8 cellular contexts compared by ENCODE assay signal in genomic region chr1:28172690-28173150, GRCh38. TPM values are rescaled to one million over a fixed set of nuclear protein-coding genes. Genes with fewer than 3 reads are reported as not detected.
DNase-seq lines count a peak whose midpoint lies in the region; ATAC-seq and TF ChIP-seq lines count a peak whose summit lies in the region.

No MANE protein-coding gene starts in this region.

- TF ChIP-seq POLR2A in right lobe of liver (IDR thresholded peaks at IDR 0.05), result no peak

- H3K36me3 ChIP-seq in right lobe of liver, result no peaks in the 10 kb centered on the region
- peaks cover 2% of the 10 kb centered on the region for H3K36me3 ChIP-seq in mammary epithelial cell (ENCODE audit: insufficient read depth, low read length)

- peak overlapping the region; percentile 49 for H3K27ac Mint-ChIP-seq in activated CD8-positive, alpha-beta T cell treated with anti-CD3 and anti-CD28 coated beads, Interleukin-2, amount 10 ng/mL, durations not matched to agents 7 days and 5 days

- dilution Hi-C loops in mammary epithelial cell (cut with HindIII; ENCODE audit: low sequenced_read_pairs), result no loop called here

- POLR2A ChIA-PET in activated CD8-positive, alpha-beta T cell treated with anti-CD3 and anti-CD28 coated beads, Interleukin-2, amount 10 ng/mL, durations not matched to agents 7 days and 5 days (lab: Charles Lee), result interaction anchor here (1.0 kb wide), 1 partner anchor 27 kb away, joined by 4 read pairs; no protein-coding TSS in a partner anchor

- peaks cover 32% of the 10 kb centered on the region for H3K27me3 Mint-ChIP-seq in activated CD8-positive, alpha-beta T cell treated with anti-CD3 and anti-CD28 coated beads, Interleukin-2, amount 10 ng/mL, durations not matched to agents 7 days and 5 days (ENCODE audit: low read depth)

- H3K4me1 ChIP-seq in right lobe of liver, result no peaks in the 10 kb centered on the region
- H3K4me1 ChIP-seq in mammary epithelial cell (ENCODE audit: insufficient read depth, low read length), result peaks cover 7% of the 10 kb centered on the region

- CTCF ChIA-PET in activated CD8-positive, alpha-beta T cell treated with anti-CD3 and anti-CD28 coated beads, Interleukin-2, amount 10 ng/mL, durations not matched to agents 7 days and 5 days (lab: Charles Lee), result no interaction called here
- CTCF ChIA-PET in mammary epithelial cell (lab: Charles Lee; ENCODE audit: low non-redundant PET), result interaction anchor here (0.6 kb wide), 1 partner anchor 101 kb away, joined by 5 read pairs; no protein-coding TSS in a partner anchor

- H3K4me3 ChIP-seq in right lobe of liver, result no peak overlapping the region
- no peak overlapping the region for H3K4me3 ChIP-seq in mammary epithelial cell (replicated peaks in 1 of 3; ENCODE audit: insufficient read depth in 1 of 3, low read depth in 2 of 3, low read length in 3 of 3)

- no peak overlapping the region for H3K9ac ChIP-seq in mammary epithelial cell (ENCODE audit: insufficient read depth, low read length)

- TF ChIP-seq CTCF in right lobe of liver (IDR thresholded peaks at IDR 0.05) (no peak), mammary epithelial cell (conservative IDR thresholded peaks at IDR 0.05 in 1 of 2, IDR thresholded peaks at IDR 0.05 in 1 of 2; ENCODE audit: extremely low read depth in 1 of 2, insufficient read depth in 1 of 2, low read depth in 1 of 2, low read length in 2 of 2) (no peak)

- peak; percentile 73 for ATAC-seq in GM21367 (IDR thresholded peaks at IDR 0.05; ENCODE audit: unreplicated experiment)
- peak; percentile 57 for ATAC-seq in HG03520 (IDR thresholded peaks at IDR 0.05; ENCODE audit: unreplicated experiment)
- ATAC-seq in activated CD8-positive, alpha-beta T cell treated with anti-CD3 and anti-CD28 coated beads, Interleukin-2, amount 10 ng/mL, durations not matched to agents 7 days and 5 days, result peak; percentile 59
- ATAC-seq in right lobe of liver, result peak; percentile 43 to 66 (median 56)

- no peaks in the 10 kb centered on the region for H3K9me3 ChIP-seq in right lobe of liver
- no peaks in the 10 kb centered on the region for H3K9me3 ChIP-seq in mammary epithelial cell (replicated peaks; ENCODE audit: insufficient read depth, low read length)

- in situ Hi-C loops in mammary epithelial cell (cut with MboI; ENCODE audit: low sequenced_read_pairs in 2 of 2), result no loop called here

- H2AFZ ChIP-seq in mammary epithelial cell (ENCODE audit: low read depth, low read length), result no peak overlapping the region

- peaks cover 64% of the 10 kb centered on the region for H3K4me1 Mint-ChIP-seq in activated CD8-positive, alpha-beta T cell treated with anti-CD3 and anti-CD28 coated beads, Interleukin-2, amount 10 ng/mL, durations not matched to agents 7 days and 5 days (ENCODE audit: low read depth)

- no peaks in the 10 kb centered on the region for H3K79me2 ChIP-seq in mammary epithelial cell (ENCODE audit: insufficient read depth, low read length)

- no peaks in the 10 kb centered on the region for H3K36me3 Mint-ChIP-seq in activated CD8-positive, alpha-beta T cell treated with anti-CD3 and anti-CD28 coated beads, Interleukin-2, amount 10 ng/mL, durations not matched to agents 7 days and 5 days (ENCODE audit: low read depth)

- peak overlapping the region; percentile 48 for H3K4me3 Mint-ChIP-seq in activated CD8-positive, alpha-beta T cell treated with anti-CD3 and anti-CD28 coated beads, Interleukin-2, amount 10 ng/mL, durations not matched to agents 7 days and 5 days

- no peaks in the 10 kb centered on the region for H3K27me3 ChIP-seq in right lobe of liver
- no peaks in the 10 kb centered on the region for H3K27me3 ChIP-seq in mammary epithelial cell (ENCODE audit: insufficient read depth, low read length)

- no TSS peak for BruUV-seq in mammary epithelial cell (replicated peaks; lab: Mats Ljungman, UMichigan)

- no peaks in the 10 kb centered on the region for H4K20me1 ChIP-seq in mammary epithelial cell (ENCODE audit: insufficient read depth, low read length)

- 28% methylated on average over 7 of the region's 8 CpGs for WGBS in right lobe of liver (ENCODE audit: insufficient coverage, low coverage, low lambda C conversion rate, missing lambda C conversion rate)
- WGBS in mammary epithelial cell (ENCODE audit: low coverage, missing lambda C conversion rate), result 96% methylated on average over 7 of the region's 8 CpGs

- H3K9me3 Mint-ChIP-seq in activated CD8-positive, alpha-beta T cell treated with anti-CD3 and anti-CD28 coated beads, Interleukin-2, amount 10 ng/mL, durations not matched to agents 7 days and 5 days (ENCODE audit: insufficient read depth), result peaks cover 4% of the 10 kb centered on the region

- intact Hi-C loops in right lobe of liver (cut with DNase I), result no loop called here
- intact Hi-C loops in mammary epithelial cell (cut with micrococcal nuclease), result no loop called here

- H3K4me2 ChIP-seq in mammary epithelial cell (ENCODE audit: insufficient read depth, low read depth, low read length), result no peak overlapping the region

- DNase-seq in GF-D8 (lab: John Stamatoyannopoulos, UW), result peak; percentile 97
- peak; percentile 70 for DNase-seq in activated CD8-positive, alpha-beta T cell treated with anti-CD3 and anti-CD28 coated beads, Interleukin-2, amount 10 ng/mL, durations not matched to agents 7 days and 5 days
- no peak for DNase-seq in right lobe of liver
- DNase-seq in NCI-H1436 treated with DMSO at 0.1 percent for 48 hours (lab: John Stamatoyannopoulos, UW), result no peak
- no peak for DNase-seq in mammary epithelial cell
- no peak for DNase-seq in HuH-7 (ENCODE audit: low spot score)

- peak overlapping the region in 2 of 3 donors; percentile 37 to 51 for H3K27ac ChIP-seq in right lobe of liver
- H3K27ac ChIP-seq in mammary epithelial cell (ENCODE audit: insufficient read depth, low read depth, low read length), result no peak overlapping the region

RNA-seq across cellular contexts. Expression of gene PTAFR, which starts 3.8 kb away (rescaled TPM):
- under 1 TPM; 0.47 to 0.50 TPM for total RNA-seq in activated CD8-positive, alpha-beta T cell treated with anti-CD3 and anti-CD28 coated beads, Interleukin-2, amount 10 ng/mL, durations not matched to agents 7 days and 5 days
- total RNA-seq in right lobe of liver (1 to 10 TPM in 5 of 6 experiments, under 1 TPM in 1; 0.90 to 5.2 (median 1.9) TPM), mammary epithelial cell (10 to 100 TPM in 1 of 2 donors, 1 to 10 TPM in 1; 1.8 to 10.9 TPM)
- polyA plus RNA-seq in mammary epithelial cell, result 38.1 TPM
- polyA minus RNA-seq in mammary epithelial cell, result 25.8 TPM

Comparison
In these comparisons a context has a peak if more than half of its experiments do, and no peak if none do; other contexts are left out.
1. DNase-seq: peak in GF-D8 (single experiment) and activated CD8-positive, alpha-beta T cell treated with anti-CD3 and anti-CD28 coated beads, Interleukin-2, amount 10 ng/mL, durations not matched to agents 7 days and 5 days (single experiment); none in right lobe of liver (0 of 3), NCI-H1436 treated with DMSO at 0.1 percent for 48 hours (single experiment), mammary epithelial cell (single experiment) and HuH-7 (single experiment).
2. Peak in every context shown above with its lines, with median percentiles within 50 percentile points of each other: ATAC-seq.